24 cellular contexts compared by ENCODE assay signal in genomic region chr14:33039321-33039720, GRCh38.
DNase-seq lines count a peak whose midpoint lies in the region; ATAC-seq and TF ChIP-seq lines count a peak whose summit lies in the region.
"Had no signal": no experiment of that assay in that cellular context is flagged by ENCODE, and none has a peak within 500 bp of the region (broad histone marks: within the 10 kb centered on the region; RNA-seq: fewer than 3 reads in every experiment).

No MANE protein-coding gene starts in this region.

- H3K4me3 Mint-ChIP-seq in neural crest cell = no peak overlapping the region
- no peak overlapping the region for H3K4me3 Mint-ChIP-seq in CD4-positive, alpha-beta T cell
- H3K4me3 Mint-ChIP-seq: CD8-positive, alpha-beta T cell had no signal

- H3K27me3 Mint-ChIP-seq in neural crest cell (ENCODE audit: low read depth) = no peaks in the 10 kb centered on the region
- H3K27me3 Mint-ChIP-seq in CD4-positive, alpha-beta T cell = peaks cover 5% of the 10 kb centered on the region

- H3K27me3 ChIP-seq in MM.1S (replicated peaks; ENCODE audit: insufficient read depth, low read length) = no peaks in the 10 kb centered on the region
- no peaks in the 10 kb centered on the region for H3K27me3 ChIP-seq in MG63
- no peaks in the 10 kb centered on the region for H3K27me3 ChIP-seq in CD4-positive, alpha-beta T cell (ENCODE audit: control insufficient read depth, insufficient read depth, low read length)

- H3K4me1 ChIP-seq in MM.1S (ENCODE audit: low read length) = peaks cover 45% of the 10 kb centered on the region

- no peak for ATAC-seq in GM19328 (IDR thresholded peaks at IDR 0.05; ENCODE audit: unreplicated experiment)
- ATAC-seq in CD4-positive, alpha-beta T cell (ENCODE audit: poor library complexity) = no peak
- ATAC-seq: CD8-positive, alpha-beta T cell; GM12878; PC-3 had no signal

- no peaks in the 10 kb centered on the region for H3K9me3 ChIP-seq in MM.1S (replicated peaks; ENCODE audit: insufficient read depth, low read length)
- no peaks in the 10 kb centered on the region for H3K9me3 ChIP-seq in MG63
- no peaks in the 10 kb centered on the region for H3K9me3 ChIP-seq in CD4-positive, alpha-beta T cell (ENCODE audit: control insufficient read depth, low read length)
- H3K9me3 ChIP-seq: SK-N-SH had no signal

- peak overlapping the region; percentile 24; the same call in 1 of the 2 replicates for H3K4me2 ChIP-seq in MM.1S (ENCODE audit: low read depth, low read length)
- H3K4me2 ChIP-seq: SK-N-SH had no signal

- H3K4me3 ChIP-seq in MM.1S (ENCODE audit: low read length) = no peak overlapping the region
- no peak overlapping the region for H3K4me3 ChIP-seq in MG63
- H3K4me3 ChIP-seq: GM12878 had no signal

- TF ChIP-seq CTCF in MM.1S (IDR thresholded peaks at IDR 0.05; ENCODE audit: low read length) (no peak), neural crest cell (conservative IDR thresholded peaks at IDR 0.05) (no peak)
- no peak for TF ChIP-seq CTCF in CD4-positive, alpha-beta T cell (IDR thresholded peaks at IDR 0.05)

- intact Hi-C loops in CD4-positive, alpha-beta T cell (cut with DNase I, micrococcal nuclease) = no loop called here

- CTCF ChIA-PET in CD4-positive, alpha-beta T cell (lab: Charles Lee) = no interaction called here

- H3K36me3 Mint-ChIP-seq in neural crest cell (ENCODE audit: low read depth) = peaks cover 28% of the 10 kb centered on the region
- no peaks in the 10 kb centered on the region for H3K36me3 Mint-ChIP-seq in CD4-positive, alpha-beta T cell (ENCODE audit: low read depth)
- H3K36me3 Mint-ChIP-seq: CD8-positive, alpha-beta T cell had no signal

- DNase-seq in MM.1S (no peak), astrocyte of the hippocampus (ENCODE audit: low read depth, low spot score) (peak; percentile 30), neural crest cell (ENCODE audit: low read depth, low spot score) (no peak), T-helper 2 cell (no peak), MG63 (no peak)
- DNase-seq in CD4-positive, alpha-beta T cell = no peak
- DNase-seq: C1 segment of cervical spinal cord; CD8-positive, alpha-beta T cell; DMS 273 treated with DMSO at 0.1 percent for 48 hours; DMS79; EL; GDM1; NCI-H1092 treated with DMSO at 0.1 percent for 48 hours; NCI-H1436; NCI-H187 treated with DMSO at 0.1 percent for 48 hours; NCI-H2171 treated with DMSO at 0.1 percent for 48 hours; NCI-H446; NCI-H524 treated with DMSO at 0.1 percent for 48 hours; NCI-H774; NK-92 treated with Interleukin-12 subunit alpha and Interleukin-12 subunit beta, amount 100 ng/mL, for 24 hours; PC-3; SK-N-SH had no signal

- H3K9me3 Mint-ChIP-seq in neural crest cell = peaks cover 14% of the 10 kb centered on the region
- H3K9me3 Mint-ChIP-seq in CD4-positive, alpha-beta T cell = peaks cover 3% of the 10 kb centered on the region

- 0 out of 2 replicates have a peak, but pooled peaks cover 12% of the 10 kb centered on the region for H3F3A ChIP-seq in MM.1S (ENCODE audit: insufficient read depth, low read length)

- H3K9ac ChIP-seq in MM.1S (ENCODE audit: low read length) = no peak overlapping the region
- H3K9ac ChIP-seq: SK-N-SH had no signal

- H3K4me1 Mint-ChIP-seq in neural crest cell = peaks cover 19% of the 10 kb centered on the region
- H3K4me1 Mint-ChIP-seq in CD4-positive, alpha-beta T cell (ENCODE audit: low read depth) = no peaks in the 10 kb centered on the region

- H3K36me3 ChIP-seq in MM.1S (replicated peaks; ENCODE audit: insufficient read depth, low read length) = no peaks in the 10 kb centered on the region
- no peaks in the 10 kb centered on the region for H3K36me3 ChIP-seq in MG63

- POLR2A ChIA-PET in CD4-positive, alpha-beta T cell (lab: Charles Lee) = no interaction called here

- no peak overlapping the region for H2AFZ ChIP-seq in MM.1S (ENCODE audit: low read length)

- H3K27ac Mint-ChIP-seq in neural crest cell (ENCODE audit: unreplicated experiment) = peak overlapping the region; percentile 76
- H3K27ac Mint-ChIP-seq in CD4-positive, alpha-beta T cell = no peak overlapping the region
- H3K27ac Mint-ChIP-seq: CD8-positive, alpha-beta T cell had no signal

- H3K79me2 ChIP-seq in MM.1S (ENCODE audit: low read length) = no peaks in the 10 kb centered on the region

- no peaks in the 10 kb centered on the region for H4K20me1 ChIP-seq in MM.1S (ENCODE audit: insufficient read depth, low read length)

- H3K9me2 ChIP-seq in MM.1S (replicated peaks; ENCODE audit: insufficient read depth, low read length) = no peaks in the 10 kb centered on the region
- H3K9me2 ChIP-seq: SK-N-SH had no signal

- H3K27ac ChIP-seq in MM.1S (ENCODE audit: low read length) = no peak overlapping the region
- no peak overlapping the region for H3K27ac ChIP-seq in CD4-positive, alpha-beta T cell (ENCODE audit: low read depth, low read length)
